ENCODE assay signal across 35 cellular contexts in the genomic region with DNA sequence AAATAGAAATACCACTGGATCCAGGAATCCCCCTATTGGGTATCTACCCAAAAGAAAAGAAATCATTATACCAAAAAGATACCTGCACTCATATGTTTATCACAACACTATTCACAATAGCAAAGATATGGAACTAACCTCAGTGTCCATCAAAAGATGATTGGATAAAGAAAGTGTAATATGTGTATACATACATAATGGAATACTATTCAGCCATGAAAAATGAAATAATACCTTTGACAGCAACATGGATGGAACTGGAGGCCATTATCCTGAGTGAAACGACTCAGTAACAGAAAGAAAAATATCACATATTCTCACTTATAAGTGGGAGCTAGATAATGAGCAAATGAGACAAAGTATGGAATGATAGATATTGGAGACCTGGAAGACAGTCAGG.
"Had no signal": no experiment of that assay in that cellular context is flagged by ENCODE, and none has a peak within 500 bp of the region (broad histone marks: within the 10 kb centered on the region; RNA-seq: fewer than 3 reads in every experiment).

No MANE protein-coding gene starts in this region.

- DNase-seq: Karpas-422, Kasumi-1, MG63, MM.1S, MV-4-11, NCI-H1048, NCI-H1092, NCI-H1092 treated with DMSO at 0.1 percent for 48 hours, NCI-H1105, NCI-H1105 treated with DMSO at 0.1 percent for 48 hours, NCI-H1417, NCI-H1417 treated with DMSO at 0.1 percent for 48 hours, NCI-H1436, NCI-H1436 treated with DMSO at 0.1 percent for 48 hours, NCI-H146, NCI-H1694, NCI-H1694 treated with DMSO at 0.1 percent for 48 hours, NCI-H187, NCI-H187 treated with DMSO at 0.1 percent for 48 hours, NCI-H1930, NCI-H2029, NCI-H2029 treated with DMSO at 0.1 percent for 48 hours, NCI-H2081, NCI-H2081 treated with DMSO at 0.1 percent for 48 hours, NCI-H2107, NCI-H2171, NCI-H2171 treated with DMSO at 0.1 percent for 48 hours, NCI-H2227 treated with DMSO at 0.1 percent for 48 hours, NCI-H226, NCI-H345, NCI-H446, NCI-H446 treated with DMSO at 0.1 percent for 48 hours, NCI-H510A, NCI-H510A treated with DMSO at 0.1 percent for 48 hours, NCI-H524 had no signal

- H3K9me3 ChIP-seq: MG63 had no signal

- H3K36me3 ChIP-seq: MG63 had no signal

- H3K27me3 ChIP-seq: MG63 had no signal

- H3K4me3 ChIP-seq: MG63 had no signal
